In genomic region chr9:134210908-134211810, GRCh38 we compare ENCODE assay signal across 18 cellular contexts. TPM values are rescaled to one million over a fixed set of nuclear protein-coding genes. Genes with fewer than 3 reads are reported as not detected.
DNase-seq lines count a peak whose midpoint lies in the region; ATAC-seq and TF ChIP-seq lines count a peak whose summit lies in the region.
"Had no signal": no experiment of that assay in that cellular context is flagged by ENCODE, and none has a peak within 500 bp of the region (broad histone marks: within the 10 kb centered on the region; RNA-seq: fewer than 3 reads in every experiment).

No MANE protein-coding gene starts in this region.

- H3K9me3 ChIP-seq in adipocyte (ENCODE audit: control insufficient read depth, low read length) (peaks cover 9% of the 10 kb centered on the region), esophagus squamous epithelium (peaks cover 0 to 10% (median 0%) of the 10 kb centered on the region in 3 donors)
- H3K9me3 ChIP-seq: colonic mucosa had no signal

- ATAC-seq in GM18505 (IDR thresholded peaks at IDR 0.05; ENCODE audit: unreplicated experiment): no peak
- ATAC-seq: stimulated activated naive CD8-positive, alpha-beta T cell treated with anti-CD3 and anti-CD28 coated beads, Interleukin-15, amount 100 ng/mL, for 72 hours had no signal

- peak overlapping the region; percentile 73 for H3K9ac ChIP-seq in adipocyte (ENCODE audit: low read length)

- H3K4me3 ChIP-seq in adipocyte (ENCODE audit: low read length) (no peak overlapping the region), esophagus squamous epithelium (no peak overlapping the region)
- H3K4me3 ChIP-seq: colonic mucosa had no signal

- H3K36me3 ChIP-seq in adipocyte (ENCODE audit: control insufficient read depth, insufficient read depth, low read length, severe bottlenecking): no peaks in the 10 kb centered on the region
- no peaks in the 10 kb centered on the region for H3K36me3 ChIP-seq in esophagus squamous epithelium
- H3K36me3 ChIP-seq: colonic mucosa had no signal

- TF ChIP-seq CTCF in esophagus squamous epithelium (IDR thresholded peaks at IDR 0.05): no peak
- no peak for TF ChIP-seq CTCF in GM10266 (IDR thresholded peaks at IDR 0.05; ENCODE audit: control insufficient read depth, insufficient read depth, low read depth, missing control alignments)

- TF ChIP-seq POLR2A in esophagus squamous epithelium (IDR thresholded peaks at IDR 0.05) (no peak), GM18505 (IDR thresholded peaks at IDR 0.05; ENCODE audit: borderline replicate concordance, extremely low read depth, insufficient read depth, insufficient read length) (no peak)

- intact Hi-C loops in esophagus squamous epithelium (cut with DNase I): no loop called here

- H3K4me1 ChIP-seq in adipocyte (ENCODE audit: control insufficient read depth, insufficient read depth, low read length) (peaks cover 45% of the 10 kb centered on the region), esophagus squamous epithelium (peaks cover 18 to 60% (median 19%) of the 10 kb centered on the region in 3 donors)
- H3K4me1 ChIP-seq: colonic mucosa had no signal

- H3K27ac ChIP-seq in esophagus squamous epithelium: peak overlapping the region; percentile 61 to 85 (median 76)
- H3K27ac ChIP-seq: colonic mucosa had no signal

- no peaks in the 10 kb centered on the region for H3K27me3 ChIP-seq in adipocyte (replicated peaks; ENCODE audit: control insufficient read depth, insufficient read depth, low read length)
- H3K27me3 ChIP-seq in esophagus squamous epithelium: no peaks in the 10 kb centered on the region
- H3K27me3 ChIP-seq: colonic mucosa had no signal

- 31 to 32% methylated on average over 2 to 7 of the region's 22 CpGs for WGBS in esophagus squamous epithelium, 2 donors

- DNase-seq in adipocyte (ENCODE audit: low read depth): no peak
- DNase-seq in esophagus squamous epithelium (lab: John Stamatoyannopoulos, UW): no peak
- DNase-seq in medulla oblongata (ENCODE audit: extremely low spot score): peak; percentile 78
- DNase-seq in superior temporal gyrus (ENCODE audit: extremely low spot score): peak; percentile 43
- no peak for DNase-seq in GM10266 (ENCODE audit: extremely low spot score)
- no peak for DNase-seq in NCI-H1436 (lab: John Stamatoyannopoulos, UW)
- DNase-seq: activated CD4-positive, alpha-beta T cell treated with anti-CD3 and anti-CD28 coated beads, Interleukin-2, amount 10 ng/mL, durations not matched to agents 7 days and 5 days; activated gamma-delta T cell; Calu3; colonic mucosa; foreskin melanocyte; H9; NCI-H1417 treated with DMSO at 0.1 percent for 48 hours; occipital lobe; stimulated activated CD4-positive, alpha-beta T cell treated with anti-CD3 and anti-CD28 coated beads, Interleukin-4, amount 100 ng/mL, for 24 hours; stimulated activated naive CD8-positive, alpha-beta T cell treated with anti-CD3 and anti-CD28 coated beads, Interleukin-15, amount 100 ng/mL, for 72 hours had no signal

RNA-seq across cellular contexts. Expression of gene RNU6ATAC, which starts 46.8 kb away (rescaled TPM):
- not detected for total RNA-seq in esophagus squamous epithelium
- total RNA-seq: lower leg skin, occipital lobe had no signal

Comparison
In these comparisons a context has a peak if more than half of its experiments do, and no peak if none do; other contexts are left out.
1. DNase-seq: peak in medulla oblongata (single experiment) and superior temporal gyrus (single experiment); none in adipocyte (single experiment), esophagus squamous epithelium (single experiment), GM10266 (single experiment) and NCI-H1436 (single experiment).